ENCODE assay signal across 1 cellular context in the genomic region with DNA sequence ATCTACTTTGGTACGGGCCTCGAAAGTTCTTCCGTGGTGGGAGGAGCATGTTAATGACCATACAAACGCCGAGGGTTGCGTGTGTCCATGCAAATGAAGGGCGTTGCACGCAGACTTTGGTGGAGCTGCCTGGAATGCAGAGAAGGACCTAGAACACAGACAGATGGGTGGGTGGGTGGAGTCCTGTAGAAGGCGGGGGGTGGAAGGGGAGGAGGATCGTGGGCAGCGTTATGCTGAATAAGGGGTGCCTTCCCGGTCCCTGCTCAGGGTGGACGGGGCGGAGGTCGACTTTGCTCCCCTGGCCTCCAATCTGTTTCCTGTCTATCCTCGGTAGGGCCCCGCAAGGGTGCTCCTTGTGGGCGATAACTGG.
TF ChIP-seq lines count a peak whose summit lies in the region.

No MANE protein-coding gene starts in this region.

TF ChIP-seq in A549, 52 proteins besides CTCF, POLR2A, EP300 and RAD21 (continued from another document):
- TF ChIP-seq, protein P1, sequence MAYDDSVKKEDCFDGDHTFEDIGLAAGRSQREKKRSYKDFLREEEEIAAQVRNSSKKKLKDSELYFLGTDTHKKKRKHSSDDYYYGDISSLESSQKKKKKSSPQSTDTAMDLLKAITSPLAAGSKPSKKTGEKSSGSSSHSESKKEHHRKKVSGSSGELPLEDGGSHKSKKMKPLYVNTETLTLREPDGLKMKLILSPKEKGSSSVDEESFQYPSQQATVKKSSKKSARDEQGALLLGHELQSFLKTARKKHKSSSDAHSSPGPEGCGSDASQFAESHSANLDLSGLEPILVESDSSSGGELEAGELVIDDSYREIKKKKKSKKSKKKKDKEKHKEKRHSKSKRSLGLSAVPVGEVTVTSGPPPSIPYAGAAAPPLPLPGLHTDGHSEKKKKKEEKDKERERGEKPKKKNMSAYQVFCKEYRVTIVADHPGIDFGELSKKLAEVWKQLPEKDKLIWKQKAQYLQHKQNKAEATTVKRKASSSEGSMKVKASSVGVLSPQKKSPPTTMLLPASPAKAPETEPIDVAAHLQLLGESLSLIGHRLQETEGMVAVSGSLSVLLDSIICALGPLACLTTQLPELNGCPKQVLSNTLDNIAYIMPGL (CRISPR knock-in tag; IDR thresholded peaks at IDR 0.05; ENCODE audit: borderline replicate concordance): no peak
- TF ChIP-seq POLR2AphosphoS2 (conservative IDR thresholded peaks at IDR 0.05; ENCODE audit: low read length) (no peak), TP53 (CRISPR knock-in tag; IDR thresholded peaks at IDR 0.05) (no peak)
- TF ChIP-seq, protein P2, sequence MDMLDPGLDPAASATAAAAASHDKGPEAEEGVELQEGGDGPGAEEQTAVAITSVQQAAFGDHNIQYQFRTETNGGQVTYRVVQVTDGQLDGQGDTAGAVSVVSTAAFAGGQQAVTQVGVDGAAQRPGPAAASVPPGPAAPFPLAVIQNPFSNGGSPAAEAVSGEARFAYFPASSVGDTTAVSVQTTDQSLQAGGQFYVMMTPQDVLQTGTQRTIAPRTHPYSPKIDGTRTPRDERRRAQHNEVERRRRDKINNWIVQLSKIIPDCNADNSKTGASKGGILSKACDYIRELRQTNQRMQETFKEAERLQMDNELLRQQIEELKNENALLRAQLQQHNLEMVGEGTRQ (IDR thresholded peaks at IDR 0.05): no peak
TF ChIP-seq in A549: peak in this region for 0.
